In genomic region chr18:7467708-7468466, GRCh38 we compare ENCODE assay signal across 12 cellular contexts.
DNase-seq lines count a peak whose midpoint lies in the region.
"Had no signal": no experiment of that assay in that cellular context is flagged by ENCODE, and none has a peak within 500 bp of the region (broad histone marks: within the 10 kb centered on the region; RNA-seq: fewer than 3 reads in every experiment).

No MANE protein-coding gene starts in this region.

- peak; percentile 41 for DNase-seq in EL
- DNase-seq in NCI-H187 (lab: John Stamatoyannopoulos, UW) = peak; percentile 26 to 68
- peak; percentile 59 for DNase-seq in SK-N-DZ (ENCODE audit: low spot score)
- peak; percentile 4 for DNase-seq in myocyte (ENCODE audit: low read depth)
- DNase-seq in NOMO-1 treated with dmso at 0.1 percent for 144 hours (lab: John Stamatoyannopoulos, UW; ENCODE audit: unreplicated experiment) = no peak
- DNase-seq in activated CD4-positive, alpha-beta T cell treated with anti-CD3 and anti-CD28 coated beads for 1 hour = no peak
- no peak for DNase-seq in hippocampal formation (lab: John Stamatoyannopoulos, UW)
- DNase-seq: activated CD4-positive, alpha-beta T cell treated with anti-CD3 and anti-CD28 coated beads, Interleukin-2, amount 50 U/mL, for 1 hour; activated T-cell treated with anti-CD3 and anti-CD28 coated beads, Interleukin-2, amount 50 U/mL, for 48 hours; CD4-positive, alpha-beta memory T cell; lower lobe of right lung; stimulated activated naive B cell treated with anti-CD40 and anti-IgM and Interleukin-4, amounts not matched to agents 10 μg/mL and 1 μg/mL and 100 μg/mL, for 72 hours had no signal

Comparison
In these comparisons a context has a peak if more than half of its experiments do, and no peak if none do; other contexts are left out.
1. DNase-seq: peak in EL (single experiment), NCI-H187 (2 of 2), SK-N-DZ (single experiment) and myocyte (single experiment); none in NOMO-1 treated with dmso at 0.1 percent for 144 hours (single experiment), activated CD4-positive, alpha-beta T cell treated with anti-CD3 and anti-CD28 coated beads for 1 hour (single experiment) and hippocampal formation (0 of 2).